Comparison of ENCODE assay signal across 10 cellular contexts in genomic region chr2:42371621-42372473, GRCh38. TPM values are rescaled to one million over a fixed set of nuclear protein-coding genes. Genes with fewer than 3 reads are reported as not detected.
A peak's percentile ranks its signal among the peaks of the same experiment; 100 is the strongest.
DNase-seq lines count a peak whose midpoint lies in the region; ATAC-seq and TF ChIP-seq lines count a peak whose summit lies in the region.
"Had no signal": no experiment of that assay in that cellular context is flagged by ENCODE, and none has a peak within 500 bp of the region (broad histone marks: within the 10 kb centered on the region; RNA-seq: fewer than 3 reads in every experiment).

No MANE protein-coding gene starts in this region.

- in situ Hi-C loops in gastrocnemius medialis (cut with MboI; ENCODE audit: low sequenced_read_pairs in 4 of 4), result loop anchor here (25.0 kb wide), 2 partner anchors 440 to 510 kb away; no protein-coding TSS in a partner anchor

- DNase-seq in NCI-H748 (lab: John Stamatoyannopoulos, UW; ENCODE audit: unreplicated experiment), result peak; percentile 4
- DNase-seq in NCI-H748 treated with DMSO at 0.1 percent for 48 hours (lab: John Stamatoyannopoulos, UW), result no peak
- DNase-seq in left kidney (ENCODE audit: low read depth, low spot score), result peak; percentile 41
- DNase-seq in NCI-H526 (lab: John Stamatoyannopoulos, UW), result no peak
- DNase-seq in RKO (ENCODE audit: low spot score), result no peak
- DNase-seq in gastrocnemius medialis, result no peak
- DNase-seq in epidermal melanocyte (ENCODE audit: insufficient read length, low spot score), result no peak
- DNase-seq: activated CD4-positive, alpha-beta T cell treated with anti-CD3 and anti-CD28 coated beads for 4 hours; aorta had no signal

- no peaks in the 10 kb centered on the region for H3K9me3 ChIP-seq in gastrocnemius medialis

- H3K4me3 ChIP-seq in gastrocnemius medialis, result no peak overlapping the region

- ATAC-seq in SK-N-SH treated with all-trans-retinoic acid at 6 μM for 48 hours (peak; percentile 76), gastrocnemius medialis (no peak)

- intact Hi-C loops in gastrocnemius medialis (cut with DNase I; ENCODE audit: low total_unique reads), result no loop called here

- no peaks in the 10 kb centered on the region for H3K27me3 ChIP-seq in gastrocnemius medialis

- no peak for TF ChIP-seq CTCF in gastrocnemius medialis (IDR thresholded peaks at IDR 0.05 in 4 of 5, conservative IDR thresholded peaks at IDR 0.05 in 1 of 5)

- TF ChIP-seq POLR2A in gastrocnemius medialis (IDR thresholded peaks at IDR 0.05), result no peak

- H3K36me3 ChIP-seq in gastrocnemius medialis, result no peaks in the 10 kb centered on the region

- H3K4me1 ChIP-seq in gastrocnemius medialis, result peaks cover 0 to 3% of the 10 kb centered on the region in 2 donors

- no peak overlapping the region for H3K27ac ChIP-seq in gastrocnemius medialis

TF ChIP-seq in SK-N-SH treated with all-trans-retinoic acid at 6 μM for 48 hours, 23 proteins besides CTCF, POLR2A, EP300 and RAD21:
- TF ChIP-seq ESRRG (CRISPR knock-in tag; IDR thresholded peaks at IDR 0.05) (no peak), ZNF70 (CRISPR knock-in tag; IDR thresholded peaks at IDR 0.05) (peak; percentile 63), TSHZ2 (CRISPR knock-in tag; IDR thresholded peaks at IDR 0.05) (peak; percentile 81), TCF4 (CRISPR knock-in tag; IDR thresholded peaks at IDR 0.05; ENCODE audit: borderline replicate concordance) (peak; percentile 99)
TF ChIP-seq in SK-N-SH treated with all-trans-retinoic acid at 6 μM for 48 hours: peak in this region for 3.

RNA-seq across cellular contexts. Expression of gene COX7A2L, which starts 10.8 kb away (rescaled TPM):
- total RNA-seq in gastrocnemius medialis, result 10 to 100 TPM; 69.8 to 94.7 (median 89.1) TPM

Comparison
In these comparisons a context has a peak if more than half of its experiments do, and no peak if none do; other contexts are left out.
1. DNase-seq: peak in NCI-H748 (single experiment) and left kidney (single experiment); none in NCI-H748 treated with DMSO at 0.1 percent for 48 hours (single experiment), NCI-H526 (0 of 2), RKO (single experiment), gastrocnemius medialis (0 of 2) and epidermal melanocyte (single experiment).